Comparison of ENCODE assay signal across 1 cellular context in genomic region chr3:57163751-57164150, GRCh38.
TF ChIP-seq lines count a peak whose summit lies in the region.

No MANE protein-coding gene starts in this region.

TF ChIP-seq in GM23338, 12 proteins besides CTCF, POLR2A, EP300 and RAD21 (continued from another document):
- TF ChIP-seq, protein P1, sequence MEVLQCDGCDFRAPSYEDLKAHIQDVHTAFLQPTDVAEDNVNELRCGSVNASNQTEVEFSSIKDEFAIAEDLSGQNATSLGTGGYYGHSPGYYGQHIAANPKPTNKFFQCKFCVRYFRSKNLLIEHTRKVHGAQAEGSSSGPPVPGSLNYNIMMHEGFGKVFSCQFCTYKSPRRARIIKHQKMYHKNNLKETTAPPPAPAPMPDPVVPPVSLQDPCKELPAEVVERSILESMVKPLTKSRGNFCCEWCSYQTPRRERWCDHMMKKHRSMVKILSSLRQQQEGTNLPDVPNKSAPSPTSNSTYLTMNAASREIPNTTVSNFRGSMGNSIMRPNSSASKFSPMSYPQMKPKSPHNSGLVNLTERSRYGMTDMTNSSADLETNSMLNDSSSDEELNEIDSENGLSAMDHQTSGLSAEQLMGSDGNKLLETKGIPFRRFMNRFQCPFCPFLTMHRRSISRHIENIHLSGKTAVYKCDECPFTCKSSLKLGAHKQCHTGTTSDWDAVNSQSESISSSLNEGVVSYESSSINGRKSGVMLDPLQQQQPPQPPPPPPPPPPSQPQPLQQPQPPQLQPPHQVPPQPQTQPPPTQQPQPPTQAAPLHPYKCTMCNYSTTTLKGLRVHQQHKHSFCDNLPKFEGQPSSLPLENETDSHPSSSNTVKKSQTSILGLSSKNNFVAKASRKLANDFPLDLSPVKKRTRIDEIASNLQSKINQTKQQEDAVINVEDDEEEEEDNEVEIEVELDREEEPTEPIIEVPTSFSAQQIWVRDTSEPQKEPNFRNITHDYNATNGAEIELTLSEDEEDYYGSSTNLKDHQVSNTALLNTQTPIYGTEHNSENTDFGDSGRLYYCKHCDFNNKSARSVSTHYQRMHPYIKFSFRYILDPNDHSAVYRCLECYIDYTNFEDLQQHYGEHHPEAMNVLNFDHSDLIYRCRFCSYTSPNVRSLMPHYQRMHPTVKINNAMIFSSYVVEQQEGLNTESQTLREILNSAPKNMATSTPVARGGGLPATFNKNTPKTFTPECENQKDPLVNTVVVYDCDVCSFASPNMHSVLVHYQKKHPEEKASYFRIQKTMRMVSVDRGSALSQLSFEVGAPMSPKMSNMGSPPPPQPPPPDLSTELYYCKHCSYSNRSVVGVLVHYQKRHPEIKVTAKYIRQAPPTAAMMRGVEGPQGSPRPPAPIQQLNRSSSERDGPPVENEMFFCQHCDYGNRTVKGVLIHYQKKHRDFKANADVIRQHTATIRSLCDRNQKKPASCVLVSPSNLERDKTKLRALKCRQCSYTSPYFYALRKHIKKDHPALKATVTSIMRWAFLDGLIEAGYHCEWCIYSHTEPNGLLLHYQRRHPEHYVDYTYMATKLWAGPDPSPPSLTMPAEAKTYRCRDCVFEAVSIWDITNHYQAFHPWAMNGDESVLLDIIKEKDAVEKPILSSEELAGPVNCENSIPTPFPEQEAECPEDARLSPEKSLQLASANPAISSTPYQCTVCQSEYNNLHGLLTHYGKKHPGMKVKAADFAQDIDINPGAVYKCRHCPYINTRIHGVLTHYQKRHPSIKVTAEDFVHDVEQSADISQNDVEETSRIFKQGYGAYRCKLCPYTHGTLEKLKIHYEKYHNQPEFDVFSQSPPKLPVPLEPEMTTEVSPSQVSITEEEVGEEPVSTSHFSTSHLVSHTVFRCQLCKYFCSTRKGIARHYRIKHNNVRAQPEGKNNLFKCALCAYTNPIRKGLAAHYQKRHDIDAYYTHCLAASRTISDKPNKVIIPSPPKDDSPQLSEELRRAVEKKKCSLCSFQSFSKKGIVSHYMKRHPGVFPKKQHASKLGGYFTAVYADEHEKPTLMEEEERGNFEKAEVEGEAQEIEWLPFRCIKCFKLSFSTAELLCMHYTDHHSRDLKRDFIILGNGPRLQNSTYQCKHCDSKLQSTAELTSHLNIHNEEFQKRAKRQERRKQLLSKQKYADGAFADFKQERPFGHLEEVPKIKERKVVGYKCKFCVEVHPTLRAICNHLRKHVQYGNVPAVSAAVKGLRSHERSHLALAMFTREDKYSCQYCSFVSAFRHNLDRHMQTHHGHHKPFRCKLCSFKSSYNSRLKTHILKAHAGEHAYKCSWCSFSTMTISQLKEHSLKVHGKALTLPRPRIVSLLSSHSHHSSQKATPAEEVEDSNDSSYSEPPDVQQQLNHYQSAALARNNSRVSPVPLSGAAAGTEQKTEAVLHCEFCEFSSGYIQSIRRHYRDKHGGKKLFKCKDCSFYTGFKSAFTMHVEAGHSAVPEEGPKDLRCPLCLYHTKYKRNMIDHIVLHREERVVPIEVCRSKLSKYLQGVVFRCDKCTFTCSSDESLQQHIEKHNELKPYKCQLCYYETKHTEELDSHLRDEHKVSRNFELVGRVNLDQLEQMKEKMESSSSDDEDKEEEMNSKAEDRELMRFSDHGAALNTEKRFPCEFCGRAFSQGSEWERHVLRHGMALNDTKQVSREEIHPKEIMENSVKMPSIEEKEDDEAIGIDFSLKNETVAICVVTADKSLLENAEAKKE (CRISPR knock-in tag; IDR thresholded peaks at IDR 0.05): no peak
- TF ChIP-seq EZH2 (IDR thresholded peaks at IDR 0.05; ENCODE audit: low read depth, unreplicated experiment) (no peak), JUNB (IDR thresholded peaks at IDR 0.05; ENCODE audit: unreplicated experiment) (no peak), EZH2phosphoT487 (IDR thresholded peaks at IDR 0.05; ENCODE audit: unreplicated experiment) (no peak), POLR2AphosphoS5 (IDR thresholded peaks at IDR 0.05; ENCODE audit: low read depth) (no peak), NANOG (IDR thresholded peaks at IDR 0.05; ENCODE audit: borderline replicate concordance) (no peak), ZNF331 (CRISPR knock-in tag; IDR thresholded peaks at IDR 0.05; ENCODE audit: low read depth) (no peak), REST (IDR thresholded peaks at IDR 0.05; ENCODE audit: unreplicated experiment) (no peak)
